ENCODE assay signal across 20 cellular contexts in the genomic region with DNA sequence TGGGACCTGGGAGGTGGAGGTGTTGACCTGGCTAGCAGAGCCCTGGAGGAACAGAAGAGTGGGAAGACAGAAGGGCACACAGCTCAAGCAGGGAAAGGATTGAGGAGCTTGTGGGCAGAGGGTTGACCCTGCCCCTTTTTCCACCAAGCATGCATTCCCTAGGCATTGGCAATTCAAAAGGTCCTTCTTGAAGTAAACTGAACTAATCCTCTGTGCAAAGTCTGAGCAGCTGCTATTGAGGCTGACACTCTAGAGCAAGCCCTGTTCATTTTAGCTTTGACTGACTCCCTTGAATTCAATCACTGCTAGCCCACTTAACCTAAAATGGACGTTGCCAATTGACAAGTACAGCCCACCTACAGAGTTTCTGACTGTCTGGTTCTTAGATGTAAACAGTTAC.
"Had no signal": no experiment of that assay in that cellular context is flagged by ENCODE, and none has a peak within 500 bp of the region (broad histone marks: within the 10 kb centered on the region; RNA-seq: fewer than 3 reads in every experiment).

No MANE protein-coding gene starts in this region.

- H3K4me3 ChIP-seq: gastrocnemius medialis, heart right ventricle, psoas muscle, skin epidermis, testis, tibial nerve had no signal

- H3K9ac ChIP-seq: parathyroid adenoma had no signal

- H3K4me1 ChIP-seq: gastrocnemius medialis, heart right ventricle, parathyroid adenoma, psoas muscle, testis, tibial nerve had no signal

- H3K9me3 ChIP-seq: gastrocnemius medialis, heart right ventricle, psoas muscle, testis, tibial nerve had no signal

- H3K27ac ChIP-seq: gastrocnemius medialis, heart right ventricle, parathyroid adenoma, psoas muscle, skin epidermis, testis, tibial nerve had no signal

- FAIRE-seq: endometrium, keratinocyte had no signal

- H3K36me3 ChIP-seq: gastrocnemius medialis, heart right ventricle, tibial nerve had no signal

- ATAC-seq: esophagus mucosa; gastrocnemius medialis; heart right ventricle; left ventricle myocardium superior; psoas muscle; sciatic nerve; stimulated activated naive B cell treated with anti-CD40 and anti-IgM and Interleukin-4, amounts not matched to agents 10 μg/mL and 1 μg/mL and 100 μg/mL, for 72 hours; stimulated activated naive CD8-positive, alpha-beta T cell treated with anti-CD3 and anti-CD28 coated beads, Interleukin-15, amount 100 ng/mL, for 72 hours had no signal

- H3K27me3 ChIP-seq: gastrocnemius medialis, heart right ventricle, testis, tibial nerve had no signal

- H3K79me2 ChIP-seq: parathyroid adenoma had no signal

- DNase-seq: effector memory CD4-positive, alpha-beta T cell; gastrocnemius medialis; heart right ventricle; hypothalamus; left ventricle myocardium superior; naive B cell; psoas muscle; retina; stimulated activated CD4-positive, alpha-beta T cell treated with anti-CD3 and anti-CD28 coated beads, Interleukin-2, amount 100 ng/mL, for 24 hours; stimulated activated CD4-positive, alpha-beta T cell treated with anti-CD3 and anti-CD28 coated beads, Interleukin-4, amount 100 ng/mL, for 4 hours; stimulated activated naive B cell treated with anti-CD40 and anti-IgM and Interleukin-4, amounts not matched to agents 10 μg/mL and 1 μg/mL and 100 μg/mL, for 72 hours; stimulated activated naive CD8-positive, alpha-beta T cell treated with anti-CD3 and anti-CD28 coated beads, Interleukin-15, amount 100 ng/mL, for 72 hours; testis had no signal
